In genomic region chr3:188812198-188812597, GRCh38 we compare ENCODE assay signal across 17 cellular contexts.
A peak's percentile ranks its signal among the peaks of the same experiment; 100 is the strongest.
DNase-seq lines count a peak whose midpoint lies in the region; ATAC-seq and TF ChIP-seq lines count a peak whose summit lies in the region.
"Had no signal": no experiment of that assay in that cellular context is flagged by ENCODE, and none has a peak within 500 bp of the region (broad histone marks: within the 10 kb centered on the region; RNA-seq: fewer than 3 reads in every experiment).

No MANE protein-coding gene starts in this region.

- H3K9me3 ChIP-seq in SJSA1 (replicated peaks) (peaks cover 5% of the 10 kb centered on the region), upper lobe of right lung (peaks cover 13% of the 10 kb centered on the region)
- H3K9me3 ChIP-seq: BE2C had no signal

- H3K36me3 ChIP-seq in SJSA1: no peaks in the 10 kb centered on the region
- H3K36me3 ChIP-seq in upper lobe of right lung: no peaks in the 10 kb centered on the region
- H3K36me3 ChIP-seq: BE2C had no signal

- peaks cover 20% of the 10 kb centered on the region for H3K4me1 ChIP-seq in SJSA1 (replicated peaks)
- peaks cover 5% of the 10 kb centered on the region for H3K4me1 ChIP-seq in upper lobe of right lung
- H3K4me1 ChIP-seq: A549, BE2C had no signal

- H3K4me3 ChIP-seq in AG10803 (ENCODE audit: low read length) (no peak overlapping the region), SJSA1 (no peak overlapping the region), upper lobe of right lung (no peak overlapping the region)
- H3K4me3 ChIP-seq: A549, GM12878, K562 had no signal

- TF ChIP-seq CTCF in AG10803 (conservative IDR thresholded peaks at IDR 0.05; ENCODE audit: low read length) (no peak), upper lobe of right lung (IDR thresholded peaks at IDR 0.05) (no peak)

- H3K27ac ChIP-seq in SJSA1 (peak overlapping the region; percentile 42; the same call in 1 of the 2 replicates), upper lobe of right lung (no peak overlapping the region)
- H3K27ac ChIP-seq: A549, C4-2B, HL-60 had no signal

- DNase-seq in AG10803 (ENCODE audit: low read depth) (peak; percentile 46), EL (peak; percentile 47), SJSA1 (ENCODE audit: low read depth in 1 of 2, low spot score in 2 of 2) (peak in 1 of 2 experiments; percentile 74), fibroblast of peridontal ligament (ENCODE audit: extremely low read depth) (peak; percentile 87), upper lobe of right lung (no peak), germinal center (ENCODE audit: low spot score) (no peak), DMS79 (lab: John Stamatoyannopoulos, UW) (no peak)
- DNase-seq: BE2C; Caco-2; CD4-positive, alpha-beta T cell; H9 had no signal

- no peak for ATAC-seq in upper lobe of right lung
- ATAC-seq in GM21619 (IDR thresholded peaks at IDR 0.05; ENCODE audit: unreplicated experiment): no peak
- ATAC-seq: A549, GM12878, K562 had no signal

- H3K27me3 ChIP-seq in SJSA1 (replicated peaks) (no peaks in the 10 kb centered on the region), upper lobe of right lung (no peaks in the 10 kb centered on the region)
- H3K27me3 ChIP-seq: BE2C had no signal

- intact Hi-C loops in upper lobe of right lung (cut with DNase I): no loop called here

Comparison
In these comparisons a context has a peak if more than half of its experiments do, and no peak if none do; other contexts are left out.
1. DNase-seq: peak in AG10803 (single experiment), EL (single experiment) and fibroblast of peridontal ligament (single experiment); none in upper lobe of right lung (single experiment), germinal center (single experiment) and DMS79 (single experiment).